13 cellular contexts compared by ENCODE assay signal in the genomic region with DNA sequence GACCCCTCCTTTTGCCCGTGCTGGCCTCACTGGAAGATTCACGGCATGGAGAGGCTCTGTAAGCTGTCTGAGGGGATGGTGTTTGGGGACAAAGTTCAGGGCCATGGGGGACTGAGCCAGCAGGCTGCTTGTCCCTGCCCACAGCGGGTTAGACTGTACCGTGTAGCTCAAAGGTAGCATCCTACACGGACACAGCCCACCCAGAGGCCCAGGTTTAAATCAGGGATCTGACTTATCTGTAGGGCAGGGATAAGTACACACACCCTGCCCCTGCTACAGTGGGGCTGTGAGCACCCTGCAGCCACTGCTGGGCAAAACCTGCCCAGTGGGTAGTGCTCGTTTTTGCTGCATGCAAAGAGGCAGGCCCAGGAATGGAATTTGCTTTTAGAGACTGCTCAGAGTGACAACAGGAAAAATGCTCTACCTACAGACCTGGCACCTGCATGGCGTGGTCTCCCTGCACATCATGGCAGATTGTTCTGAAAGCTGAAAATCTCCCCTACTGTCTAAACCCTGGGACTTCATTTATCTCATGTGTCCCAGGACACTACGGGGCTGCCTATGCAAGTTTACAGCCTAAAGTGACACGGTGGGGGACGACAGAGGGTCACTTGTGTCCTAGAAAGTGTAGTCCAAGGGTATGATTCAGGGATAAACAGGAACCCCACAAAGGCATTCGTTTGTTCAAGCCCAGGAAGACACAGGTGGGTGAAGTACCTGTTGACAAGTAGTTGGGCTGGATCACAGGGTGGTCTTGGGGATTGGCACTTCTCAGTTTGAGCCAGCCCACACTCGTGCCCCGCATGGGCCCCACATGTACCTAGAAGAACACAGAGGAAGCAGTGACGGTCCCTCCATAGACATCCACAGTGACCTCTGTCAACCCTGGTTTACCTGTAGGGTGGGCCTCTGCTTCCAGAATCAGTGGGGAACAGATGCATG. TPM values are rescaled to one million over a fixed set of nuclear protein-coding genes. Genes with fewer than 3 reads are reported as not detected.
"Had no signal": no experiment of that assay in that cellular context is flagged by ENCODE, and none has a peak within 500 bp of the region (broad histone marks: within the 10 kb centered on the region; RNA-seq: fewer than 3 reads in every experiment).

No MANE protein-coding gene starts in this region.

- H3K4me3 Mint-ChIP-seq: activated naive CD4-positive, alpha-beta T cell treated with anti-CD3 and anti-CD28 coated beads, Interleukin-2, amount 10 ng/mL, durations not matched to agents 7 days and 5 days; neural crest cell; T-helper 17 cell had no signal

- ATAC-seq: left ventricle myocardium superior, pancreas, T-helper 17 cell had no signal

- H3K27ac ChIP-seq: pancreas, skin epidermis had no signal

- H3K9me3 Mint-ChIP-seq: activated naive CD4-positive, alpha-beta T cell treated with anti-CD3 and anti-CD28 coated beads, Interleukin-2, amount 10 ng/mL, durations not matched to agents 7 days and 5 days; neural crest cell had no signal

- H3K27ac Mint-ChIP-seq: activated naive CD4-positive, alpha-beta T cell treated with anti-CD3 and anti-CD28 coated beads, Interleukin-2, amount 10 ng/mL, durations not matched to agents 7 days and 5 days; T-helper 17 cell had no signal

- H3K4me3 ChIP-seq: pancreas, skin epidermis had no signal

- H3K36me3 Mint-ChIP-seq: activated naive CD4-positive, alpha-beta T cell treated with anti-CD3 and anti-CD28 coated beads, Interleukin-2, amount 10 ng/mL, durations not matched to agents 7 days and 5 days had no signal

- H3K4me1 Mint-ChIP-seq: neural crest cell, T-helper 17 cell had no signal

- H3K4me1 ChIP-seq: pancreas had no signal

- H3K27me3 ChIP-seq: pancreas had no signal

- H3K9me3 ChIP-seq: pancreas had no signal

- DNase-seq: activated naive CD4-positive, alpha-beta T cell treated with anti-CD3 and anti-CD28 coated beads, Interleukin-2, amount 10 ng/mL, durations not matched to agents 7 days and 5 days; dermis blood vessel endothelial cell; erythroblast; left ventricle myocardium superior; mesendoderm; retina; SHP77 treated with DMSO at 0.1 percent for 48 hours; substantia nigra; T-helper 17 cell had no signal

RNA-seq across cellular contexts. Expression of a gene that starts 27.9 kb away (rescaled TPM):
- total RNA-seq: dermis blood vessel endothelial cell, glomerular endothelial cell had no signal
